24 cellular contexts compared by ENCODE assay signal in genomic region chr7:134639061-134639460, GRCh38.
"Had no signal": no experiment of that assay in that cellular context is flagged by ENCODE, and none has a peak within 500 bp of the region (broad histone marks: within the 10 kb centered on the region; RNA-seq: fewer than 3 reads in every experiment).

No MANE protein-coding gene starts in this region.

- H3K9me3 ChIP-seq: ovary, prostate gland, right lobe of liver, sigmoid colon, stomach, thoracic aorta, thyroid gland, tibial nerve, upper lobe of right lung, uterus had no signal

- H3K36me3 ChIP-seq: neural progenitor cell, ovary, prostate gland, right lobe of liver, sigmoid colon, stomach, thoracic aorta, thyroid gland, tibial nerve, upper lobe of right lung, uterus had no signal

- ATAC-seq: naive thymus-derived CD4-positive, alpha-beta T cell; natural killer cell; right cardiac atrium; right lobe of liver; stimulated activated effector memory CD8-positive, alpha-beta T cell treated with anti-CD3 and anti-CD28 coated beads, Interleukin-12 subunit alpha, Interleukin-12 subunit beta, amount 100 ng/mL, for 72 hours; stimulated activated naive B cell treated with anti-CD40 and anti-IgM and Interleukin-4, amounts not matched to agents 10 μg/mL and 1 μg/mL and 100 μg/mL, for 72 hours; upper lobe of right lung had no signal

- DNase-seq: naive thymus-derived CD4-positive, alpha-beta T cell; natural killer cell; occipital lobe; ovary; right cardiac atrium; right lobe of liver; sigmoid colon; small intestine; stimulated activated CD4-positive, alpha-beta T cell treated with anti-CD3 and anti-CD28 coated beads, Interleukin-15, amount 100 ng/mL, for 24 hours; stimulated activated CD4-positive, alpha-beta T cell treated with anti-CD3 and anti-CD28 coated beads, Interleukin-2, amount 100 ng/mL, for 24 hours; stimulated activated CD4-positive, alpha-beta T cell treated with anti-CD3 and anti-CD28 coated beads, Interleukin-2, amount 100 ng/mL, for 48 hours; stimulated activated CD4-positive, alpha-beta T cell treated with anti-CD3 and anti-CD28 coated beads, Interleukin-4, amount 100 ng/mL, for 24 hours; stimulated activated naive B cell treated with anti-CD40 and anti-IgM and Interleukin-4, amounts not matched to agents 10 μg/mL and 1 μg/mL and 100 μg/mL, for 72 hours; stimulated activated naive CD4-positive, alpha-beta T cell treated with Interleukin-2 at 50 U/mL for 16 hours; stomach; thyroid gland; upper lobe of right lung; uterus had no signal

- H3K4me2 ChIP-seq: neural progenitor cell had no signal

- H3K4me1 ChIP-seq: neural progenitor cell, parathyroid adenoma, prostate gland, right lobe of liver, sigmoid colon, uterus had no signal

- H3K79me2 ChIP-seq: parathyroid adenoma had no signal

- H3K9ac ChIP-seq: neural progenitor cell, parathyroid adenoma had no signal

- H2AFZ ChIP-seq: neural progenitor cell, parathyroid adenoma had no signal

- H3K27me3 ChIP-seq: ovary, right lobe of liver, sigmoid colon, stomach, thyroid gland, tibial nerve, upper lobe of right lung, uterus had no signal

- H3K27ac ChIP-seq: neural progenitor cell, ovary, parathyroid adenoma, prostate gland, right lobe of liver, sigmoid colon, stomach, thoracic aorta, thyroid gland, tibial nerve, upper lobe of right lung, uterus had no signal

- H3K4me3 ChIP-seq: neural progenitor cell, ovary, prostate gland, right lobe of liver, sigmoid colon, stomach, thoracic aorta, thyroid gland, tibial nerve, upper lobe of right lung, uterus had no signal
